ENCODE assay signal across 2 cellular contexts in genomic region chr16:23728112-23728477, GRCh38.
TF ChIP-seq lines count a peak whose summit lies in the region.

No MANE protein-coding gene starts in this region.

TF ChIP-seq in HCT116, 20 proteins besides CTCF, POLR2A, EP300 and RAD21:
- TF ChIP-seq ELF1 (IDR thresholded peaks at IDR 0.05; ENCODE audit: borderline replicate concordance, low read depth) (no peak), ATF3 (IDR thresholded peaks at IDR 0.05) (no peak), TCF7L2 (IDR thresholded peaks at IDR 0.05; ENCODE audit: borderline replicate concordance, extremely low read depth, insufficient read depth, insufficient read length) (no peak), ZBTB33 (IDR thresholded peaks at IDR 0.05; ENCODE audit: extremely low read depth, insufficient replicate concordance, low read length) (no peak), ZNF274 (IDR thresholded peaks at IDR 0.05; ENCODE audit: low read depth, low read length) (no peak)

TF ChIP-seq in SK-N-SH, 30 proteins besides CTCF, POLR2A, EP300 and RAD21:
- TF ChIP-seq PBX3 (IDR thresholded peaks at IDR 0.05), result no peak
- no peak for TF ChIP-seq USF2 (IDR thresholded peaks at IDR 0.05; ENCODE audit: borderline replicate concordance, low read depth, low read length)
- no peak for TF ChIP-seq ELF1 (IDR thresholded peaks at IDR 0.05)
- TF ChIP-seq MEF2A (IDR thresholded peaks at IDR 0.05; ENCODE audit: borderline replicate concordance, low read depth), result no peak
- no peak for TF ChIP-seq EZH2phosphoT487 (IDR thresholded peaks at IDR 0.05; ENCODE audit: borderline replicate concordance, low read depth)
- TF ChIP-seq POLR2AphosphoS5 (IDR thresholded peaks at IDR 0.05; ENCODE audit: low read depth, low read length), result no peak
- no peak for TF ChIP-seq SMC3 (IDR thresholded peaks at IDR 0.05; ENCODE audit: low read depth, low read length)
- no peak for TF ChIP-seq IRF3 (IDR thresholded peaks at IDR 0.05; ENCODE audit: low read depth, low read length)
- TF ChIP-seq SIN3A (IDR thresholded peaks at IDR 0.05; ENCODE audit: borderline replicate concordance, low read depth, low read length), result no peak
- TF ChIP-seq TEAD4 (IDR thresholded peaks at IDR 0.05; ENCODE audit: borderline replicate concordance, insufficient read depth), result no peak
- no peak for TF ChIP-seq GABPA (IDR thresholded peaks at IDR 0.05; ENCODE audit: low read depth)
- no peak for TF ChIP-seq USF1 (IDR thresholded peaks at IDR 0.05; ENCODE audit: borderline replicate concordance, low read depth)
- no peak for TF ChIP-seq FOXM1 (IDR thresholded peaks at IDR 0.05; ENCODE audit: low read depth)
- no peak for TF ChIP-seq YY1 (IDR thresholded peaks at IDR 0.05; ENCODE audit: low read depth)
- TF ChIP-seq ZBTB33 (IDR thresholded peaks at IDR 0.05; ENCODE audit: borderline replicate concordance, low read depth), result no peak
- no peak for TF ChIP-seq MAX (IDR thresholded peaks at IDR 0.05; ENCODE audit: low read depth)
